29 cellular contexts compared by ENCODE assay signal in genomic region chr12:104359216-104359615, GRCh38.
"Had no signal": no experiment of that assay in that cellular context is flagged by ENCODE, and none has a peak within 500 bp of the region (broad histone marks: within the 10 kb centered on the region; RNA-seq: fewer than 3 reads in every experiment).

No MANE protein-coding gene starts in this region.

- H3K27ac ChIP-seq: adrenal gland, body of pancreas, epithelial cell of prostate, esophagus squamous epithelium, heart left ventricle had no signal

- H3K27me3 ChIP-seq: adrenal gland, body of pancreas, esophagus squamous epithelium, heart left ventricle had no signal

- H3K9me3 ChIP-seq: adrenal gland, body of pancreas, esophagus squamous epithelium had no signal

- H3K27ac Mint-ChIP-seq: activated CD4-positive, alpha-beta memory T cell treated with anti-CD3 and anti-CD28 coated beads for 36 hours; activated CD4-positive, alpha-beta T cell treated with anti-CD3 and anti-CD28 coated beads for 36 hours; activated CD4-positive, alpha-beta T cell treated with anti-CD3 and anti-CD28 coated beads, Interleukin-2, amount 10 ng/mL, durations not matched to agents 24 days and 14 days; activated CD8-positive, alpha-beta memory T cell treated with anti-CD3 and anti-CD28 coated beads, Interleukin-2, amount 10 ng/mL, durations not matched to agents 7 days and 5 days; activated CD8-positive, alpha-beta T cell treated with anti-CD3 and anti-CD28 coated beads, Interleukin-2, amount 10 ng/mL, durations not matched to agents 7 days and 5 days; activated naive CD4-positive, alpha-beta T cell treated with anti-CD3 and anti-CD28 coated beads for 36 hours; activated naive CD8-positive, alpha-beta T cell; activated T-helper 1 cell treated with anti-CD3 and anti-CD28 coated beads, Interleukin-12 subunit alpha, Interleukin-12 subunit beta, Interleukin-2, Interleukin-4 antibody, amounts not matched to agents 30 ng/mL and 10 ng/mL and 1 ng/mL, durations not matched to agents 14 hours and 24 hours and 36 hours; activated T-helper 2 cell treated with anti-CD3 and anti-CD28 coated beads, Interferon-gamma antibody, Interleukin-2, Interleukin-4, amounts not matched to agents 10 μg/mL and 5 μg/mL and 100 μg/mL, durations not matched to agents 14 hours and 24 hours and 36 hours had no signal

- H3K4me3 ChIP-seq: adrenal gland, body of pancreas, esophagus squamous epithelium, heart left ventricle had no signal

- ATAC-seq: activated CD4-positive, alpha-beta T cell treated with anti-CD3 and anti-CD28 coated beads for 36 hours; activated CD8-positive, alpha-beta memory T cell treated with anti-CD3 and anti-CD28 coated beads, Interleukin-2, amount 10 ng/mL, durations not matched to agents 7 days and 5 days; activated CD8-positive, alpha-beta T cell treated with anti-CD3 and anti-CD28 coated beads, Interleukin-2, amount 10 ng/mL, durations not matched to agents 7 days and 5 days; body of pancreas; effector memory CD8-positive, alpha-beta T cell; heart left ventricle had no signal

- H3K9me3 Mint-ChIP-seq: activated CD4-positive, alpha-beta memory T cell treated with anti-CD3 and anti-CD28 coated beads for 36 hours; activated CD4-positive, alpha-beta T cell treated with anti-CD3 and anti-CD28 coated beads, Interleukin-2, amount 10 ng/mL, durations not matched to agents 24 days and 14 days; activated T-helper 1 cell treated with anti-CD3 and anti-CD28 coated beads, Interleukin-12 subunit alpha, Interleukin-12 subunit beta, Interleukin-2, Interleukin-4 antibody, amounts not matched to agents 30 ng/mL and 10 ng/mL and 1 ng/mL, durations not matched to agents 14 hours and 24 hours and 36 hours; activated T-helper 2 cell treated with anti-CD3 and anti-CD28 coated beads, Interferon-gamma antibody, Interleukin-2, Interleukin-4, amounts not matched to agents 10 μg/mL and 5 μg/mL and 100 μg/mL, durations not matched to agents 14 hours and 24 hours and 36 hours; effector memory CD8-positive, alpha-beta T cell had no signal

- H3K4me1 ChIP-seq: adrenal gland, body of pancreas, esophagus squamous epithelium had no signal

- H3K27me3 Mint-ChIP-seq: activated CD4-positive, alpha-beta memory T cell treated with anti-CD3 and anti-CD28 coated beads for 36 hours; activated CD4-positive, alpha-beta T cell treated with anti-CD3 and anti-CD28 coated beads for 36 hours; activated CD4-positive, alpha-beta T cell treated with anti-CD3 and anti-CD28 coated beads, Interleukin-2, amount 10 ng/mL, durations not matched to agents 24 days and 14 days; activated CD8-positive, alpha-beta memory T cell treated with anti-CD3 and anti-CD28 coated beads, Interleukin-2, amount 10 ng/mL, durations not matched to agents 7 days and 5 days; activated naive CD8-positive, alpha-beta T cell; effector memory CD8-positive, alpha-beta T cell had no signal

- H3K36me3 ChIP-seq: adrenal gland had no signal

- H3K36me3 Mint-ChIP-seq: activated CD4-positive, alpha-beta memory T cell treated with anti-CD3 and anti-CD28 coated beads for 36 hours had no signal

- H3K4me3 Mint-ChIP-seq: activated CD4-positive, alpha-beta memory T cell treated with anti-CD3 and anti-CD28 coated beads for 36 hours; activated CD4-positive, alpha-beta T cell treated with anti-CD3 and anti-CD28 coated beads for 36 hours; activated CD4-positive, alpha-beta T cell treated with anti-CD3 and anti-CD28 coated beads, Interleukin-2, amount 10 ng/mL, durations not matched to agents 24 days and 14 days; activated CD8-positive, alpha-beta memory T cell treated with anti-CD3 and anti-CD28 coated beads, Interleukin-2, amount 10 ng/mL, durations not matched to agents 7 days and 5 days; activated CD8-positive, alpha-beta T cell treated with anti-CD3 and anti-CD28 coated beads, Interleukin-2, amount 10 ng/mL, durations not matched to agents 7 days and 5 days; activated naive CD4-positive, alpha-beta T cell treated with anti-CD3 and anti-CD28 coated beads for 36 hours; activated naive CD8-positive, alpha-beta T cell; activated T-helper 1 cell treated with anti-CD3 and anti-CD28 coated beads, Interleukin-12 subunit alpha, Interleukin-12 subunit beta, Interleukin-2, Interleukin-4 antibody, amounts not matched to agents 30 ng/mL and 10 ng/mL and 1 ng/mL, durations not matched to agents 14 hours and 24 hours and 36 hours; effector memory CD8-positive, alpha-beta T cell had no signal

- DNase-seq: activated CD4-positive, alpha-beta memory T cell treated with anti-CD3 and anti-CD28 coated beads for 36 hours; activated CD4-positive, alpha-beta T cell treated with anti-CD3 and anti-CD28 coated beads for 36 hours; activated CD4-positive, alpha-beta T cell treated with anti-CD3 and anti-CD28 coated beads, Interleukin-2, amount 10 ng/mL, durations not matched to agents 24 days and 14 days; activated CD4-positive, CD25-positive, alpha-beta regulatory T cell; activated CD4-positive, CD25-positive, alpha-beta regulatory T cell treated with anti-CD3 and anti-CD28 coated beads, Interleukin-2, amount 50 U/mL, for 72 hours; activated CD8-positive, alpha-beta memory T cell treated with anti-CD3 and anti-CD28 coated beads, Interleukin-2, amount 10 ng/mL, durations not matched to agents 7 days and 5 days; activated CD8-positive, alpha-beta memory T cell treated with anti-CD3 and anti-CD28 coated beads, Interleukin-2, amount 50 U/mL, for 4 hours; activated CD8-positive, alpha-beta T cell treated with anti-CD3 and anti-CD28 coated beads, Interleukin-2, amount 10 ng/mL, durations not matched to agents 7 days and 5 days; activated effector memory CD4-positive, alpha-beta T cell treated with anti-CD3 and anti-CD28 coated beads, Interleukin-2, amount 50 U/mL, for 16 hours; activated naive CD4-positive, alpha-beta T cell treated with anti-CD3 and anti-CD28 coated beads for 36 hours; activated T-cell treated with anti-CD3 and anti-CD28 coated beads, Interleukin-2, amount 50 U/mL, for 1 hour; activated T-cell treated with anti-CD3 and anti-CD28 coated beads, Interleukin-2, amount 50 U/mL, for 48 hours; adrenal gland; amygdala; aorta; body of pancreas; caudate nucleus; cortex of kidney; dermis blood vessel endothelial cell; effector CD4-positive, alpha-beta T cell; effector memory CD8-positive, alpha-beta T cell; esophagus squamous epithelium; foreskin fibroblast; heart left ventricle; T-helper 2 cell had no signal
